14 cellular contexts compared by ENCODE assay signal in the genomic region with DNA sequence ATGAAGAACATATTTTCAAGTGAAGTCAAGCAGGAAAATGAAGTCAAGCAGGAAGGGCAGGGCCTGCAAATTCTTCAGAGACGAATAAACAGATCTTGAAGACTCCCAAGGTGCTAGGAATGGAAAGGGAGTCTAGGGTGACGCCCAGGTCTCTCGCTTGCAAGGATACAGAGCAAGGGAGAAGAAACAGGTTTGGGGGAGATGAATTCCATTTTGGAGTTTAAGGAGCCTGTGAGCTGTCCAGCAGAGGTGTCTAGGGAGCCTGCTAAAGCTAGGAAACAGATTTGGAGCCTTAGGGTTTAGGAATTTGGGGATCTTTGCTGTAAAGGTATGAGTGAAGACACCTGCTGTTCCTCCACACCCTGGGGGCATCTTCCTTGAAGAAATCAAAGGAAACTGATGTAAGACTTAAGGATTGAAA. TPM values are rescaled to one million over a fixed set of nuclear protein-coding genes. Genes with fewer than 3 reads are reported as not detected.
DNase-seq lines count a peak whose midpoint lies in the region; ATAC-seq, FAIRE-seq and TF ChIP-seq lines count a peak whose summit lies in the region.
"Had no signal": no experiment of that assay in that cellular context is flagged by ENCODE, and none has a peak within 500 bp of the region (broad histone marks: within the 10 kb centered on the region; RNA-seq: fewer than 3 reads in every experiment).

No MANE protein-coding gene starts in this region.

- H2BK12ac ChIP-seq in H1 (ENCODE audit: low read depth, low read length) = no peak overlapping the region

- TF ChIP-seq CTCF in H1 (IDR thresholded peaks at IDR 0.05; ENCODE audit: control extremely low read depth in 1 of 3, insufficient read depth in 1 of 3, low read depth in 1 of 3, low read length in 3 of 3) (no peak), smooth muscle cell (IDR thresholded peaks at IDR 0.05; ENCODE audit: borderline replicate concordance, insufficient read depth, poor library complexity, severe bottlenecking) (no peak), left lung (IDR thresholded peaks at IDR 0.05) (no peak)

- no peak for TF ChIP-seq RAD21 in Ishikawa (IDR thresholded peaks at IDR 0.05; ENCODE audit: low read depth)
- TF ChIP-seq RAD21 in H1 (IDR thresholded peaks at IDR 0.05 in 1 of 2, conservative IDR thresholded peaks at IDR 0.05 in 1 of 2; ENCODE audit: low read depth in 2 of 2, low read length in 2 of 2) = no peak

- TF ChIP-seq POLR2A in H1 (IDR thresholded peaks at IDR 0.05; ENCODE audit: control extremely low read depth in 1 of 2, low read depth in 2 of 2, low read length in 2 of 2) = no peak

- H3K4me2 ChIP-seq in H1 (ENCODE audit: insufficient read depth in 1 of 2, low read depth in 2 of 2, low read length in 2 of 2) (no peak overlapping the region), smooth muscle cell (no peak overlapping the region)

- TF ChIP-seq EP300 in Ishikawa (IDR thresholded peaks at IDR 0.05; ENCODE audit: borderline replicate concordance) (no peak), H1 (IDR thresholded peaks at IDR 0.05; ENCODE audit: borderline replicate concordance in 1 of 2, low read depth in 2 of 2, low read length in 2 of 2) (no peak)

- H3K27ac Mint-ChIP-seq in activated CD4-positive, alpha-beta T cell treated with anti-CD3 and anti-CD28 coated beads, Interleukin-2, amount 10 ng/mL, durations not matched to agents 24 days and 14 days = peak overlapping the region; percentile 29

- H3K36me3 ChIP-seq in H1 (ENCODE audit: control insufficient read depth in 2 of 4, insufficient read depth in 4 of 4, low read length in 3 of 4) (no peaks in the 10 kb centered on the region; a peak in 2 of 8 replicates), smooth muscle cell (ENCODE audit: low read depth) (no peaks in the 10 kb centered on the region), left lung (peaks cover 0 to 9% of the 10 kb centered on the region in 2 donors)

- no peak overlapping the region for H3K18ac ChIP-seq in H1 (ENCODE audit: extremely low read depth, low read length)

- H3K27me3 Mint-ChIP-seq in activated CD4-positive, alpha-beta T cell treated with anti-CD3 and anti-CD28 coated beads, Interleukin-2, amount 10 ng/mL, durations not matched to agents 24 days and 14 days = peaks cover 3% of the 10 kb centered on the region

- H3K4me3 ChIP-seq in H1 (ENCODE audit: extremely low read depth in 1 of 4, insufficient read depth in 2 of 4, low read depth in 3 of 4, low read length in 4 of 4) (no peak overlapping the region), smooth muscle cell (no peak overlapping the region), left lung (no peak overlapping the region)
- H3K4me3 ChIP-seq: GM12878, testis had no signal

- peaks cover 10% of the 10 kb centered on the region for H3K23me2 ChIP-seq in H1 (ENCODE audit: low read depth, low read length)

- H3K36me3 Mint-ChIP-seq in activated CD4-positive, alpha-beta T cell treated with anti-CD3 and anti-CD28 coated beads, Interleukin-2, amount 10 ng/mL, durations not matched to agents 24 days and 14 days (ENCODE audit: low read depth) = peaks cover 18% of the 10 kb centered on the region

- H3K9me3 ChIP-seq in H1 (ENCODE audit: insufficient read depth in 2 of 2, low read depth in 1 of 2, low read length in 1 of 2) = no peaks in the 10 kb centered on the region
- no peaks in the 10 kb centered on the region for H3K9me3 ChIP-seq in smooth muscle cell (replicated peaks; ENCODE audit: low read depth)
- H3K9me3 ChIP-seq in left lung = no peaks in the 10 kb centered on the region
- H3K9me3 ChIP-seq: testis had no signal

- H3K27me3 ChIP-seq in H1 (replicated peaks in 1 of 4; ENCODE audit: control insufficient read depth in 3 of 4, extremely low read depth in 1 of 4, insufficient read depth in 3 of 4, low read length in 3 of 4) = no peaks in the 10 kb centered on the region
- no peaks in the 10 kb centered on the region for H3K27me3 ChIP-seq in smooth muscle cell (ENCODE audit: low read depth)
- H3K27me3 ChIP-seq in left lung = no peaks in the 10 kb centered on the region
- H3K27me3 ChIP-seq: testis had no signal

- H2AFZ ChIP-seq in H1 (ENCODE audit: low read length) (no peak overlapping the region), smooth muscle cell (ENCODE audit: low read depth) (no peak overlapping the region)

- H2AK5ac ChIP-seq in H1 (ENCODE audit: low read depth, low read length) = 0 out of 2 replicates have a peak overlapping the region, but pooled peaks have one; percentile 24

- no peak overlapping the region for H2BK120ac ChIP-seq in H1 (replicated peaks; ENCODE audit: low read depth, low read length)

- CTCF ChIA-PET in H1 (lab: Charles Lee; ENCODE audit: partially characterized antibody) = interaction anchor here (1.2 to 2.2 kb wide), 2 partner anchors 13 to 53 kb away, joined by 3 to 5 read pairs; no protein-coding TSS in a partner anchor

- H3K9ac ChIP-seq in H1 (replicated peaks in 1 of 4; ENCODE audit: extremely low read depth in 1 of 4, low read depth in 3 of 4, low read length in 3 of 4) = no peak overlapping the region
- H3K9ac ChIP-seq in smooth muscle cell (ENCODE audit: low read depth) = no peak overlapping the region

- 93% methylated on average over 3 of the region's 3 CpGs; no CpG with 5 or more reads in 1 of the 2 experiments for WGBS in H1 (ENCODE audit: extremely low coverage in 1 of 2, insufficient coverage in 1 of 2, insufficient read length in 1 of 2, insufficient replicate concordance in 2 of 2, low coverage in 1 of 2, low lambda C conversion rate in 2 of 2, missing lambda C conversion rate in 1 of 2), 2 experiments
- WGBS in smooth muscle cell (ENCODE audit: low lambda C conversion rate) = 86% methylated on average over 3 of the region's 3 CpGs

- peaks cover 5% of the 10 kb centered on the region; the same call in 1 of the 2 replicates for H3K79me1 ChIP-seq in H1 (ENCODE audit: low read depth, low read length)

- POLR2A ChIA-PET in H1 (lab: Charles Lee; ENCODE audit: partially characterized antibody) = interaction anchor here (0.9 to 1.1 kb wide), 2 partner anchors 13 to 84 kb away, joined by 3 to 4 read pairs; no protein-coding TSS in a partner anchor

- H3K4me3 Mint-ChIP-seq in activated CD4-positive, alpha-beta T cell treated with anti-CD3 and anti-CD28 coated beads, Interleukin-2, amount 10 ng/mL, durations not matched to agents 24 days and 14 days = no peak overlapping the region

- ATAC-seq in left lung = no peak
- ATAC-seq: GM12878 had no signal

- H3K9me3 Mint-ChIP-seq in activated CD4-positive, alpha-beta T cell treated with anti-CD3 and anti-CD28 coated beads, Interleukin-2, amount 10 ng/mL, durations not matched to agents 24 days and 14 days = no peaks in the 10 kb centered on the region

- H3K4me1 Mint-ChIP-seq in activated CD4-positive, alpha-beta T cell treated with anti-CD3 and anti-CD28 coated beads, Interleukin-2, amount 10 ng/mL, durations not matched to agents 24 days and 14 days = peaks cover 20% of the 10 kb centered on the region

- no peak overlapping the region for H2BK15ac ChIP-seq in H1 (ENCODE audit: low read length)

- no peak overlapping the region for H4K5ac ChIP-seq in H1 (ENCODE audit: insufficient read length, low read depth, low read length)

- no peak overlapping the region for H3K14ac ChIP-seq in H1 (ENCODE audit: insufficient read length)

- intact Hi-C loops in activated CD4-positive, alpha-beta T cell treated with anti-CD3 and anti-CD28 coated beads, Interleukin-2, amount 10 ng/mL, durations not matched to agents 24 days and 14 days (cut with micrococcal nuclease) = no loop called here
- intact Hi-C loops in left lung (cut with DNase I) (no loop called here), cardiac septum (cut with DNase I) (no loop called here)

- H3K56ac ChIP-seq in H1 (replicated peaks; ENCODE audit: insufficient read length, low read depth, low read length) = no peak overlapping the region

- H2BK20ac ChIP-seq in H1 (ENCODE audit: low read length) = no peak overlapping the region

- no peak for DNase-seq in activated CD4-positive, alpha-beta T cell treated with anti-CD3 and anti-CD28 coated beads, Interleukin-2, amount 10 ng/mL, durations not matched to agents 24 days and 14 days
- no peak for DNase-seq in activated CD4-positive, alpha-beta T cell treated with anti-CD3 and anti-CD28 coated beads, Interleukin-2, amount 50 U/mL, for 48 hours
- no peak for DNase-seq in H1 (ENCODE audit: low read depth in 1 of 2, low spot score in 2 of 2)
- DNase-seq in smooth muscle cell (lab: John Stamatoyannopoulos, UW; ENCODE audit: unreplicated experiment) = no peak
- no peak for DNase-seq in left lung
- DNase-seq in cerebellum (ENCODE audit: low spot score) = no peak
- DNase-seq in cardiac septum (ENCODE audit: low spot score) = no peak
- DNase-seq: DMS79, kidney glomerular epithelial cell, testis had no signal

- H3K27ac ChIP-seq in H1 (ENCODE audit: low read depth, low read length) (no peak overlapping the region), smooth muscle cell (ENCODE audit: low read depth) (peak overlapping the region; percentile 49), left lung (no peak overlapping the region)
- H3K27ac ChIP-seq: testis had no signal

- no peaks in the 10 kb centered on the region for H3F3A ChIP-seq in smooth muscle cell (ENCODE audit: low read depth)

- no peak for FAIRE-seq in H1 (lab: Jason Lieb, UNC)
- FAIRE-seq: A204.1, frontal cortex, GM12878 had no signal

- H4K8ac ChIP-seq in H1 (ENCODE audit: extremely low read depth, insufficient read depth, low read length) = no peak overlapping the region

- H4K20me1 ChIP-seq in H1 (replicated peaks in 1 of 2; ENCODE audit: control insufficient read depth in 1 of 2, insufficient read depth in 2 of 2, low read length in 2 of 2) (peaks cover 0 to 10% of the 10 kb centered on the region in 2 experiments), smooth muscle cell (ENCODE audit: low read depth) (no peaks in the 10 kb centered on the region)

- no peak overlapping the region for H3K23ac ChIP-seq in H1 (ENCODE audit: insufficient read length)

- H2BK5ac ChIP-seq in H1 (ENCODE audit: low read depth, low read length) = no peak overlapping the region

- H3K79me2 ChIP-seq in H1 (ENCODE audit: control insufficient read depth in 1 of 2, insufficient read depth in 2 of 2, low read length in 2 of 2) (peaks cover 5 to 21% of the 10 kb centered on the region in 2 experiments), smooth muscle cell (ENCODE audit: low read depth) (peaks cover 26% of the 10 kb centered on the region)

- no peak overlapping the region for H4K91ac ChIP-seq in H1 (replicated peaks; ENCODE audit: insufficient read length, low read length)

- H3K4me1 ChIP-seq in H1 (replicated peaks in 1 of 4; ENCODE audit: control insufficient read depth in 3 of 4, insufficient read depth in 4 of 4, low read length in 3 of 4) (peaks cover 0 to 7% (median 4%) of the 10 kb centered on the region in 4 experiments; a peak in 6 of 7 replicates), smooth muscle cell (ENCODE audit: low read depth) (peaks cover 11% of the 10 kb centered on the region), left lung (peaks cover 14 to 44% of the 10 kb centered on the region in 2 donors)

- no peak overlapping the region for H3K4ac ChIP-seq in H1 (replicated peaks; ENCODE audit: insufficient read length, low read depth, low read length)

RNA-seq across cellular contexts. Expression of a gene that starts 2.0 kb away (rescaled TPM):
- total RNA-seq in activated CD4-positive, alpha-beta T cell treated with anti-CD3 and anti-CD28 coated beads, Interleukin-2, amount 10 ng/mL, durations not matched to agents 24 days and 14 days = 38.4 and 43.9 TPM in 2 replicates
- total RNA-seq in H1 (2021; fragmentation: NEBNext Ultra II Directional; extraction: Animal tissue kit (Norgen Biotek cat#: 25700)) = 31.8 and 32.1 TPM in 2 replicates
- polyA plus RNA-seq in H1 (2011; rRNA removed) (25.1 and 32.0 TPM in 2 replicates), smooth muscle cell (6.2 and 9.3 TPM in 2 replicates)
- polyA plus RNA-seq in H1 (2011; cell fraction: cytosol; rRNA removed) = 32.1 TPM
- polyA plus RNA-seq in H1 (2011; cell fraction: nucleus; rRNA removed) = 126 TPM
- polyA plus RNA-seq in H1 (2012, experiment 1 of 2) = 11.6 to 23.0 TPM (median 17.3 TPM) in 4 replicates
- 8.4 TPM for polyA plus RNA-seq in H1 (2012, experiment 2 of 2)
- 15.8 TPM for polyA plus RNA-seq in H1 (2013, experiment 1 of 2)
- 13.7 TPM for polyA plus RNA-seq in H1 (2013, experiment 2 of 2)
- 7.3 and 13.6 TPM in 2 replicates for polyA minus RNA-seq in H1 (2011; rRNA and poly(A)+ RNA removed)
- polyA minus RNA-seq in H1 (2011; cell fraction: cytosol; rRNA and poly(A)+ RNA removed) = 30.1 TPM
- polyA minus RNA-seq in H1 (2011; cell fraction: nucleus; rRNA and poly(A)+ RNA removed) = 31.8 TPM
- total RNA-seq in smooth muscle cell (5.2 and 8.2 TPM in 2 replicates), left lung (10 to 100 TPM; 18.9 to 27.3 TPM), cerebellum (24.2 TPM), cardiac septum (7.4 TPM)

RNA-seq across cellular contexts. Expression of a gene that starts 4.0 kb away (rescaled TPM):
- 22.3 and 24.6 TPM in 2 replicates for total RNA-seq in activated CD4-positive, alpha-beta T cell treated with anti-CD3 and anti-CD28 coated beads, Interleukin-2, amount 10 ng/mL, durations not matched to agents 24 days and 14 days
- 13.4 and 14.9 TPM in 2 replicates for total RNA-seq in H1 (2021; fragmentation: NEBNext Ultra II Directional; extraction: Animal tissue kit (Norgen Biotek cat#: 25700))
- polyA plus RNA-seq in H1 (2011; rRNA removed) (33.8 and 35.0 TPM in 2 replicates), smooth muscle cell (29.6 and 33.0 TPM in 2 replicates)
- 31.5 TPM for polyA plus RNA-seq in H1 (2011; cell fraction: cytosol; rRNA removed)
- polyA plus RNA-seq in H1 (2011; cell fraction: nucleus; rRNA removed) = 22.3 TPM
- polyA plus RNA-seq in H1 (2012, experiment 1 of 2) = 15.3 to 20.8 TPM (median 19.9 TPM) in 4 replicates
- 16.5 TPM for polyA plus RNA-seq in H1 (2012, experiment 2 of 2)
- 18.8 TPM for polyA plus RNA-seq in H1 (2013, experiment 1 of 2)
- 20.4 TPM for polyA plus RNA-seq in H1 (2013, experiment 2 of 2)
- polyA minus RNA-seq in H1 (2011; rRNA and poly(A)+ RNA removed) = 7.0 and 7.6 TPM in 2 replicates
- 8.1 TPM for polyA minus RNA-seq in H1 (2011; cell fraction: cytosol; rRNA and poly(A)+ RNA removed)
- 13.3 TPM for polyA minus RNA-seq in H1 (2011; cell fraction: nucleus; rRNA and poly(A)+ RNA removed)
- total RNA-seq in smooth muscle cell (17.2 and 21.8 TPM in 2 replicates), left lung (10 to 100 TPM; 10.3 to 12.9 TPM), cerebellum (7.0 TPM), cardiac septum (11.6 TPM)

RNA-seq across cellular contexts. Expression of a gene that starts 14.3 kb away (rescaled TPM):
- not detected in 2 replicates for total RNA-seq in activated CD4-positive, alpha-beta T cell treated with anti-CD3 and anti-CD28 coated beads, Interleukin-2, amount 10 ng/mL, durations not matched to agents 24 days and 14 days
- not detected in 2 replicates for total RNA-seq in H1 (2021; fragmentation: NEBNext Ultra II Directional; extraction: Animal tissue kit (Norgen Biotek cat#: 25700))
- polyA plus RNA-seq in H1 (2011; rRNA removed) (not detected in 2 replicates), smooth muscle cell (not detected in 2 replicates)
- polyA plus RNA-seq in H1 (2011; cell fraction: cytosol; rRNA removed) = not detected
- polyA plus RNA-seq in H1 (2011; cell fraction: nucleus; rRNA removed) = not detected
- not detected in 4 replicates for polyA plus RNA-seq in H1 (2012, experiment 1 of 2)
- not detected for polyA plus RNA-seq in H1 (2012, experiment 2 of 2)
- not detected for polyA plus RNA-seq in H1 (2013, experiment 1 of 2)
- polyA plus RNA-seq in H1 (2013, experiment 2 of 2) = not detected
- not detected in 2 replicates for polyA minus RNA-seq in H1 (2011; rRNA and poly(A)+ RNA removed)
- polyA minus RNA-seq in H1 (2011; cell fraction: cytosol; rRNA and poly(A)+ RNA removed) = not detected
- not detected for polyA minus RNA-seq in H1 (2011; cell fraction: nucleus; rRNA and poly(A)+ RNA removed)
- total RNA-seq in smooth muscle cell (not detected in 2 replicates), left lung (under 1 TPM in 1 of 2 donors, not detected in 1; 0.31 TPM), cerebellum (not detected), cardiac septum (not detected)
- total RNA-seq: frontal cortex, GM12878 had no signal
- polyA plus RNA-seq: GM12878 had no signal

RNA-seq across cellular contexts. Expression of a gene that starts 27.8 kb away (rescaled TPM):
- 1.3 and 2.3 TPM in 2 replicates for total RNA-seq in activated CD4-positive, alpha-beta T cell treated with anti-CD3 and anti-CD28 coated beads, Interleukin-2, amount 10 ng/mL, durations not matched to agents 24 days and 14 days
- 0.88 and 1.3 TPM in 2 replicates for total RNA-seq in H1 (2021; fragmentation: NEBNext Ultra II Directional; extraction: Animal tissue kit (Norgen Biotek cat#: 25700))
- 0.15 and 0.58 TPM in 2 replicates for polyA plus RNA-seq in H1 (2011; rRNA removed)
- 0.56 TPM for polyA plus RNA-seq in H1 (2011; cell fraction: cytosol; rRNA removed)
- 2.4 TPM for polyA plus RNA-seq in H1 (2011; cell fraction: nucleus; rRNA removed)
- 0.43 to 1.3 TPM (median 0.79 TPM) in 4 replicates for polyA plus RNA-seq in H1 (2012, experiment 1 of 2)
- polyA plus RNA-seq in H1 (2012, experiment 2 of 2) = 0.05 TPM
- 0.16 TPM for polyA plus RNA-seq in H1 (2013, experiment 1 of 2)
- 0.13 TPM for polyA plus RNA-seq in H1 (2013, experiment 2 of 2)
- not detected in 2 replicates for polyA minus RNA-seq in H1 (2011; rRNA and poly(A)+ RNA removed)
- not detected for polyA minus RNA-seq in H1 (2011; cell fraction: cytosol; rRNA and poly(A)+ RNA removed)
- not detected for polyA minus RNA-seq in H1 (2011; cell fraction: nucleus; rRNA and poly(A)+ RNA removed)
- total RNA-seq in smooth muscle cell = not detected in 2 replicates
- polyA plus RNA-seq in smooth muscle cell = 0.24 and 1.0 TPM in 2 replicates
- 1 to 10 TPM; 1.5 to 2.7 TPM for total RNA-seq in left lung
- 1.00 TPM for total RNA-seq in cerebellum
- total RNA-seq in cardiac septum = 0.94 TPM

RNA-seq across cellular contexts. Expression of a gene that starts 58.3 kb away (rescaled TPM):
- total RNA-seq in activated CD4-positive, alpha-beta T cell treated with anti-CD3 and anti-CD28 coated beads, Interleukin-2, amount 10 ng/mL, durations not matched to agents 24 days and 14 days = 56.5 and 58.0 TPM in 2 replicates
- total RNA-seq in H1 (2021; fragmentation: NEBNext Ultra II Directional; extraction: Animal tissue kit (Norgen Biotek cat#: 25700)) = 76.5 and 81.5 TPM in 2 replicates
- 38.6 and 79.6 TPM in 2 replicates for polyA plus RNA-seq in H1 (2011; rRNA removed)
- 41.1 TPM for polyA plus RNA-seq in H1 (2011; cell fraction: cytosol; rRNA removed)
- polyA plus RNA-seq in H1 (2011; cell fraction: nucleus; rRNA removed) = 372 TPM
- 64.4 to 95.0 TPM (median 79.5 TPM) in 4 replicates for polyA plus RNA-seq in H1 (2012, experiment 1 of 2)
- polyA plus RNA-seq in H1 (2012, experiment 2 of 2) = 57.4 TPM
- polyA plus RNA-seq in H1 (2013, experiment 1 of 2) = 61.1 TPM
- 57.1 TPM for polyA plus RNA-seq in H1 (2013, experiment 2 of 2)
- polyA minus RNA-seq in H1 (2011; rRNA and poly(A)+ RNA removed) = 30.3 and 38.3 TPM in 2 replicates
- 33.2 TPM for polyA minus RNA-seq in H1 (2011; cell fraction: cytosol; rRNA and poly(A)+ RNA removed)
- 76.7 TPM for polyA minus RNA-seq in H1 (2011; cell fraction: nucleus; rRNA and poly(A)+ RNA removed)
- 15.6 and 25.9 TPM in 2 replicates for total RNA-seq in smooth muscle cell
- 45.2 and 59.9 TPM in 2 replicates for polyA plus RNA-seq in smooth muscle cell
- total RNA-seq in left lung = 100 to 1,000 TPM; 110 to 130 TPM
- total RNA-seq in cerebellum = 37.5 TPM
- 39.8 TPM for total RNA-seq in cardiac septum
